Comparison of ENCODE assay signal across 14 cellular contexts in the genomic region with DNA sequence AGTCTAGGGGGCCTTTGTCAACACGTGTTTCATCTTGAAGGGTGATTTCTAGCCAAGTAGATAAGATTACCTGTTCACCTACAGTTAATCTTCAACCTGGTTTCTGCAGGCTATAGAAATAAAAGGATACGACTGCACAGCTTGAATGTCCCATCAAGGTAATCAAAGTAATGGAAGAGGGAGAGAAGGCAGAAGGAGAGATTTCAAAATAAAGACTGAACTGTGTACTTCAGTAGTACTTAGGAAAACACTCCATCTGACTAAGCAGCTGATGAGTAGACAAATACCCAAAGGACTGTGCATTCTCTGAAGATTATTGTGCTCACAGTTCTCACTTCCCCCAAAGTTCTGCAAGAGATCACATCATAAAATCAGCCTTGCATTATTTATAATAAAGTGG. TPM values are rescaled to one million over a fixed set of nuclear protein-coding genes. Genes with fewer than 3 reads are reported as not detected.
DNase-seq lines count a peak whose midpoint lies in the region; ATAC-seq and TF ChIP-seq lines count a peak whose summit lies in the region.
"Had no signal": no experiment of that assay in that cellular context is flagged by ENCODE, and none has a peak within 500 bp of the region (broad histone marks: within the 10 kb centered on the region; RNA-seq: fewer than 3 reads in every experiment).

No MANE protein-coding gene starts in this region.

- peaks cover 74% of the 10 kb centered on the region for H3K4me1 Mint-ChIP-seq in activated CD8-positive, alpha-beta memory T cell treated with anti-CD3 and anti-CD28 coated beads, Interleukin-2, amount 10 ng/mL, durations not matched to agents 7 days and 5 days

- peaks cover 32% of the 10 kb centered on the region for H3K36me3 Mint-ChIP-seq in activated CD8-positive, alpha-beta memory T cell treated with anti-CD3 and anti-CD28 coated beads, Interleukin-2, amount 10 ng/mL, durations not matched to agents 7 days and 5 days

- H3K27ac Mint-ChIP-seq in activated CD8-positive, alpha-beta memory T cell treated with anti-CD3 and anti-CD28 coated beads, Interleukin-2, amount 10 ng/mL, durations not matched to agents 7 days and 5 days: peak overlapping the region; percentile 1
- H3K27ac Mint-ChIP-seq: activated CD4-positive, alpha-beta memory T cell treated with anti-CD3 and anti-CD28 coated beads, Interleukin-2, amount 10 ng/mL, durations not matched to agents 7 days and 5 days; activated naive CD8-positive, alpha-beta T cell; T-cell had no signal

- H3K4me1 ChIP-seq in hepatocyte (ENCODE audit: insufficient read depth) (peaks cover 11% of the 10 kb centered on the region), thyroid gland (peaks cover 23 to 49% of the 10 kb centered on the region in 2 donors), smooth muscle cell (ENCODE audit: low read depth) (peaks cover 4% of the 10 kb centered on the region)

- TF ChIP-seq CTCF in WERI-Rb-1 (IDR thresholded peaks at IDR 0.05; ENCODE audit: low read depth, low read length) (no peak), hepatocyte (IDR thresholded peaks at IDR 0.05; ENCODE audit: poor library complexity) (no peak), thyroid gland (IDR thresholded peaks at IDR 0.05) (no peak), smooth muscle cell (IDR thresholded peaks at IDR 0.05; ENCODE audit: borderline replicate concordance, insufficient read depth, poor library complexity, severe bottlenecking) (no peak)

- H3K4me3 ChIP-seq in WERI-Rb-1 (ENCODE audit: low read depth, low read length): no peak overlapping the region
- no peak overlapping the region for H3K4me3 ChIP-seq in hepatocyte
- H3K4me3 ChIP-seq in thyroid gland (replicated peaks in 1 of 3): no peak overlapping the region
- no peak overlapping the region for H3K4me3 ChIP-seq in smooth muscle cell
- H3K4me3 ChIP-seq: heart left ventricle had no signal

- WGBS in hepatocyte (ENCODE audit: low lambda C conversion rate, missing lambda C conversion rate): 54% methylated on average over 2 of the region's 2 CpGs
- WGBS in thyroid gland, 2 donors: 44 to 45% methylated on average over 2 of the region's 2 CpGs
- 82% methylated on average over 2 of the region's 2 CpGs for WGBS in smooth muscle cell (ENCODE audit: low lambda C conversion rate)

- DNase-seq in activated CD8-positive, alpha-beta memory T cell treated with anti-CD3 and anti-CD28 coated beads, Interleukin-2, amount 10 ng/mL, durations not matched to agents 7 days and 5 days: no peak
- DNase-seq in activated CD8-positive, alpha-beta memory T cell treated with anti-CD3 and anti-CD28 coated beads, Interleukin-2, amount 50 U/mL, for 48 hours: no peak
- DNase-seq in WERI-Rb-1 (peak; percentile 30), hepatocyte (ENCODE audit: low spot score) (no peak), thyroid gland (no peak), smooth muscle cell (lab: John Stamatoyannopoulos, UW; ENCODE audit: unreplicated experiment) (no peak)
- DNase-seq: activated CD4-positive, alpha-beta memory T cell treated with anti-CD3 and anti-CD28 coated beads, Interleukin-2, amount 10 ng/mL, durations not matched to agents 7 days and 5 days; heart left ventricle; NCI-H2081 treated with DMSO at 0.1 percent for 48 hours; T-cell had no signal

- H3K27me3 Mint-ChIP-seq in activated CD8-positive, alpha-beta memory T cell treated with anti-CD3 and anti-CD28 coated beads, Interleukin-2, amount 10 ng/mL, durations not matched to agents 7 days and 5 days: no peaks in the 10 kb centered on the region
- H3K27me3 Mint-ChIP-seq: activated CD4-positive, alpha-beta memory T cell treated with anti-CD3 and anti-CD28 coated beads, Interleukin-2, amount 10 ng/mL, durations not matched to agents 7 days and 5 days; activated naive CD8-positive, alpha-beta T cell; T-cell had no signal

- peaks cover 70% of the 10 kb centered on the region for H3K79me2 ChIP-seq in hepatocyte
- peaks cover 23% of the 10 kb centered on the region for H3K79me2 ChIP-seq in smooth muscle cell (ENCODE audit: low read depth)

- no peak overlapping the region for H3K9ac ChIP-seq in smooth muscle cell (ENCODE audit: low read depth)

- CTCF ChIA-PET in activated CD8-positive, alpha-beta memory T cell treated with anti-CD3 and anti-CD28 coated beads, Interleukin-2, amount 10 ng/mL, durations not matched to agents 7 days and 5 days (lab: Charles Lee): interaction anchor here (1.0 to 1.9 kb wide), 5 partner anchors 11 to 50 kb away, joined by 4 to 7 read pairs (median 6); a partner anchor contains a TSS

- peak in 1 of 2 donors; percentile 65 for TF ChIP-seq POLR2A in thyroid gland (IDR thresholded peaks at IDR 0.05)

- peak overlapping the region; percentile 60 for H3K27ac ChIP-seq in WERI-Rb-1
- H3K27ac ChIP-seq in hepatocyte: peak overlapping the region; percentile 51
- H3K27ac ChIP-seq in thyroid gland: peak overlapping the region; percentile 61 to 72 (median 72)
- H3K27ac ChIP-seq in smooth muscle cell (ENCODE audit: low read depth): no peak overlapping the region
- H3K27ac ChIP-seq: heart left ventricle had no signal

- H3K4me2 ChIP-seq in hepatocyte: peak overlapping the region; percentile 14
- H3K4me2 ChIP-seq in smooth muscle cell: no peak overlapping the region

- H3K9me2 ChIP-seq in hepatocyte (replicated peaks; ENCODE audit: insufficient read depth): no peaks in the 10 kb centered on the region

- peaks cover 8% of the 10 kb centered on the region for H3F3A ChIP-seq in smooth muscle cell (ENCODE audit: low read depth)

- H3K36me3 ChIP-seq in WERI-Rb-1 (no peaks in the 10 kb centered on the region), hepatocyte (replicated peaks; ENCODE audit: insufficient read depth, low read depth) (no peaks in the 10 kb centered on the region), thyroid gland (no peaks in the 10 kb centered on the region), smooth muscle cell (ENCODE audit: low read depth) (no peaks in the 10 kb centered on the region)

- H3K4me3 Mint-ChIP-seq in activated CD8-positive, alpha-beta memory T cell treated with anti-CD3 and anti-CD28 coated beads, Interleukin-2, amount 10 ng/mL, durations not matched to agents 7 days and 5 days: no peak overlapping the region
- H3K4me3 Mint-ChIP-seq: activated CD4-positive, alpha-beta memory T cell treated with anti-CD3 and anti-CD28 coated beads, Interleukin-2, amount 10 ng/mL, durations not matched to agents 7 days and 5 days; activated naive CD8-positive, alpha-beta T cell; T-cell had no signal

- H3K9me3 Mint-ChIP-seq in activated CD8-positive, alpha-beta memory T cell treated with anti-CD3 and anti-CD28 coated beads, Interleukin-2, amount 10 ng/mL, durations not matched to agents 7 days and 5 days (ENCODE audit: low read depth): no peaks in the 10 kb centered on the region
- H3K9me3 Mint-ChIP-seq: activated CD4-positive, alpha-beta memory T cell treated with anti-CD3 and anti-CD28 coated beads, Interleukin-2, amount 10 ng/mL, durations not matched to agents 7 days and 5 days; T-cell had no signal

- H2AFZ ChIP-seq in hepatocyte: no peak overlapping the region
- no peak overlapping the region for H2AFZ ChIP-seq in smooth muscle cell (ENCODE audit: low read depth)

- H3K27me3 ChIP-seq in WERI-Rb-1 (ENCODE audit: insufficient read depth, low read depth, severe bottlenecking) (no peaks in the 10 kb centered on the region), hepatocyte (no peaks in the 10 kb centered on the region), thyroid gland (no peaks in the 10 kb centered on the region), smooth muscle cell (ENCODE audit: low read depth) (no peaks in the 10 kb centered on the region)
- H3K27me3 ChIP-seq: heart left ventricle had no signal

- ATAC-seq in activated CD8-positive, alpha-beta memory T cell treated with anti-CD3 and anti-CD28 coated beads, Interleukin-2, amount 10 ng/mL, durations not matched to agents 7 days and 5 days: no peak
- ATAC-seq in GM19397 (IDR thresholded peaks at IDR 0.05; ENCODE audit: unreplicated experiment) (no peak), HG02885 (IDR thresholded peaks at IDR 0.05; ENCODE audit: poor library complexity, unreplicated experiment) (no peak)
- ATAC-seq: heart left ventricle, T-cell had no signal

- intact Hi-C loops in thyroid gland (cut with DNase I): no loop called here

- H3K9me3 ChIP-seq in WERI-Rb-1 (ENCODE audit: severe bottlenecking) (no peaks in the 10 kb centered on the region), hepatocyte (ENCODE audit: low read depth) (no peaks in the 10 kb centered on the region), thyroid gland (no peaks in the 10 kb centered on the region), smooth muscle cell (replicated peaks; ENCODE audit: low read depth) (no peaks in the 10 kb centered on the region)
- H3K9me3 ChIP-seq: heart left ventricle had no signal

- no peaks in the 10 kb centered on the region for H4K20me1 ChIP-seq in hepatocyte (ENCODE audit: insufficient read depth, poor library complexity, severe bottlenecking)
- H4K20me1 ChIP-seq in smooth muscle cell (ENCODE audit: low read depth): peaks cover 54% of the 10 kb centered on the region

RNA-seq across cellular contexts. Expression of a gene that starts 5.8 kb away (rescaled TPM):
- total RNA-seq in activated CD8-positive, alpha-beta memory T cell treated with anti-CD3 and anti-CD28 coated beads, Interleukin-2, amount 10 ng/mL, durations not matched to agents 7 days and 5 days: 10 to 100 TPM; 47.7 to 52.2 TPM
- total RNA-seq in hepatocyte: 22.7 and 22.9 TPM in 2 replicates
- 12.9 and 14.0 TPM in 2 replicates for polyA plus RNA-seq in hepatocyte
- total RNA-seq in thyroid gland: 100 to 1,000 TPM in 2 of 4 donors, 10 to 100 TPM in 2; 51.1 to 145 (median 96.1) TPM
- 7.1 and 20.0 TPM in 2 replicates for total RNA-seq in smooth muscle cell
- 5.3 and 7.0 TPM in 2 replicates for polyA plus RNA-seq in smooth muscle cell

RNA-seq across cellular contexts. Expression of a gene that starts 50.3 kb away (rescaled TPM):
- total RNA-seq in activated CD8-positive, alpha-beta memory T cell treated with anti-CD3 and anti-CD28 coated beads, Interleukin-2, amount 10 ng/mL, durations not matched to agents 7 days and 5 days: 10 to 100 TPM; 34.0 to 43.0 TPM
- total RNA-seq in hepatocyte: 4.8 and 7.1 TPM in 2 replicates
- polyA plus RNA-seq in hepatocyte: 9.5 and 9.9 TPM in 2 replicates
- total RNA-seq in thyroid gland: 10 to 100 TPM in 3 of 4 donors, 1 to 10 TPM in 1; 7.8 to 15.6 (median 12.5) TPM
- 1.4 and 1.7 TPM in 2 replicates for total RNA-seq in smooth muscle cell
- polyA plus RNA-seq in smooth muscle cell: 2.0 and 5.5 TPM in 2 replicates

RNA-seq across cellular contexts. Expression of a gene that starts 52.1 kb away (rescaled TPM):
- total RNA-seq in activated CD8-positive, alpha-beta memory T cell treated with anti-CD3 and anti-CD28 coated beads, Interleukin-2, amount 10 ng/mL, durations not matched to agents 7 days and 5 days: not detected
- total RNA-seq in hepatocyte (not detected in 2 replicates), thyroid gland (not detected), smooth muscle cell (not detected in 2 replicates)
- polyA plus RNA-seq in hepatocyte (not detected in 2 replicates), smooth muscle cell (not detected in 2 replicates)
- total RNA-seq: activated CD4-positive, alpha-beta memory T cell treated with anti-CD3 and anti-CD28 coated beads, Interleukin-2, amount 10 ng/mL, durations not matched to agents 7 days and 5 days; heart left ventricle; mesenteric fat pad; T-cell had no signal
- polyA plus RNA-seq: heart left ventricle had no signal
